2 cellular contexts compared by ENCODE assay signal in the genomic region with DNA sequence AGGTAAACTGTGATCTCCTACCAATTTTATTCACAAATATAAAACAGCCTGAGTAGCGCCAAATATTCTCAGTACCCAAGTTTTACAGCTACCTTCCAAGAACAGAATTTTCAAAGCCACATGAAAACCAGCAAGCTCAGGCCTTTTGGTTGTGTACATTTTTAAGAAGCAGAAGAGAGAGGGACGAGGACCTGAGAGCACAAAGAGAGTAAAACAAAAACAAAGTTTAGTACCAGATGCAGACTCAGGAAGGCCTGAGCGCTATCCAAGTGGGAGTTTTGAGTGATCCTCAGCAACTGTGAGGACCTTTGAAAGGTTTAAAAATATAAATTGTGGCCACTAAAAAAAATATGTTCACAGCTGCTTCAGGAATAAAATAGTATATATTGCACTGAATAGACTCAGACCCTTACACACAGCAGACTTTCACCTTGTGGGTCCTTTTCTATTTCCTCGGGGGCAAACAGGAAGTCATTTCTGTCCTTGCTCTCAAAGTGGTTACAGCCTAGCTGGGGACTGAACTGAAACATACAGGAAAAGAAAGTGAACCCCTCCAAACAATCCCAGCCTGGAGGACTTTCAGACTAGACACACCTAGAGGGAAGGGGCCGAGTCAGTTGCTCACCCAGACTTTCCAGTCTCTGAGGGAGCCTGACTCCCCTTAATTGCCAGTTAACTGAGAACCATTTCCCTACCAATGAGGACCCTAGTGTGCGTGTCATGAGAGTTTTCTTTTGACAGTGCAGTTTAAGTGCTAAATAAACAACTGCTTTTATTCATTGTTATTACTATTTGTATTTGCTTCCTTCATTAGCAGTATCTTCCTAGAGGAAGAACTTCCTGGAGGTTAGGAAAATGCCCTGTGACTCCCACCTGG.
TF ChIP-seq lines count a peak whose summit lies in the region.

No MANE protein-coding gene starts in this region.

TF ChIP-seq in SK-N-SH, 30 proteins besides CTCF, POLR2A, EP300 and RAD21 (continued from another document):
- TF ChIP-seq, protein P1, sequence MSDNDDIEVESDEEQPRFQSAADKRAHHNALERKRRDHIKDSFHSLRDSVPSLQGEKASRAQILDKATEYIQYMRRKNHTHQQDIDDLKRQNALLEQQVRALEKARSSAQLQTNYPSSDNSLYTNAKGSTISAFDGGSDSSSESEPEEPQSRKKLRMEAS (IDR thresholded peaks at IDR 0.05; ENCODE audit: low read depth): no peak
- TF ChIP-seq, protein P2, sequence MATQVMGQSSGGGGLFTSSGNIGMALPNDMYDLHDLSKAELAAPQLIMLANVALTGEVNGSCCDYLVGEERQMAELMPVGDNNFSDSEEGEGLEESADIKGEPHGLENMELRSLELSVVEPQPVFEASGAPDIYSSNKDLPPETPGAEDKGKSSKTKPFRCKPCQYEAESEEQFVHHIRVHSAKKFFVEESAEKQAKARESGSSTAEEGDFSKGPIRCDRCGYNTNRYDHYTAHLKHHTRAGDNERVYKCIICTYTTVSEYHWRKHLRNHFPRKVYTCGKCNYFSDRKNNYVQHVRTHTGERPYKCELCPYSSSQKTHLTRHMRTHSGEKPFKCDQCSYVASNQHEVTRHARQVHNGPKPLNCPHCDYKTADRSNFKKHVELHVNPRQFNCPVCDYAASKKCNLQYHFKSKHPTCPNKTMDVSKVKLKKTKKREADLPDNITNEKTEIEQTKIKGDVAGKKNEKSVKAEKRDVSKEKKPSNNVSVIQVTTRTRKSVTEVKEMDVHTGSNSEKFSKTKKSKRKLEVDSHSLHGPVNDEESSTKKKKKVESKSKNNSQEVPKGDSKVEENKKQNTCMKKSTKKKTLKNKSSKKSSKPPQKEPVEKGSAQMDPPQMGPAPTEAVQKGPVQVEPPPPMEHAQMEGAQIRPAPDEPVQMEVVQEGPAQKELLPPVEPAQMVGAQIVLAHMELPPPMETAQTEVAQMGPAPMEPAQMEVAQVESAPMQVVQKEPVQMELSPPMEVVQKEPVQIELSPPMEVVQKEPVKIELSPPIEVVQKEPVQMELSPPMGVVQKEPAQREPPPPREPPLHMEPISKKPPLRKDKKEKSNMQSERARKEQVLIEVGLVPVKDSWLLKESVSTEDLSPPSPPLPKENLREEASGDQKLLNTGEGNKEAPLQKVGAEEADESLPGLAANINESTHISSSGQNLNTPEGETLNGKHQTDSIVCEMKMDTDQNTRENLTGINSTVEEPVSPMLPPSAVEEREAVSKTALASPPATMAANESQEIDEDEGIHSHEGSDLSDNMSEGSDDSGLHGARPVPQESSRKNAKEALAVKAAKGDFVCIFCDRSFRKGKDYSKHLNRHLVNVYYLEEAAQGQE (IDR thresholded peaks at IDR 0.05; ENCODE audit: low read depth, low read length): no peak
- TF ChIP-seq SMC3 (IDR thresholded peaks at IDR 0.05; ENCODE audit: low read depth, low read length) (no peak), MXI1 (IDR thresholded peaks at IDR 0.05; ENCODE audit: low read depth, low read length) (no peak), RCOR1 (IDR thresholded peaks at IDR 0.05; ENCODE audit: low read length) (no peak), POLR2AphosphoS5 (IDR thresholded peaks at IDR 0.05; ENCODE audit: low read depth, low read length) (no peak)
- TF ChIP-seq, protein P3, sequence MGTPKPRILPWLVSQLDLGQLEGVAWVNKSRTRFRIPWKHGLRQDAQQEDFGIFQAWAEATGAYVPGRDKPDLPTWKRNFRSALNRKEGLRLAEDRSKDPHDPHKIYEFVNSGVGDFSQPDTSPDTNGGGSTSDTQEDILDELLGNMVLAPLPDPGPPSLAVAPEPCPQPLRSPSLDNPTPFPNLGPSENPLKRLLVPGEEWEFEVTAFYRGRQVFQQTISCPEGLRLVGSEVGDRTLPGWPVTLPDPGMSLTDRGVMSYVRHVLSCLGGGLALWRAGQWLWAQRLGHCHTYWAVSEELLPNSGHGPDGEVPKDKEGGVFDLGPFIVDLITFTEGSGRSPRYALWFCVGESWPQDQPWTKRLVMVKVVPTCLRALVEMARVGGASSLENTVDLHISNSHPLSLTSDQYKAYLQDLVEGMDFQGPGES (IDR thresholded peaks at IDR 0.05; ENCODE audit: low read depth, low read length): no peak

TF ChIP-seq in SK-N-SH treated with all-trans-retinoic acid at 6 μM for 48 hours, 23 proteins besides CTCF, POLR2A, EP300 and RAD21 (continued from another document):
- TF ChIP-seq, protein P4, sequence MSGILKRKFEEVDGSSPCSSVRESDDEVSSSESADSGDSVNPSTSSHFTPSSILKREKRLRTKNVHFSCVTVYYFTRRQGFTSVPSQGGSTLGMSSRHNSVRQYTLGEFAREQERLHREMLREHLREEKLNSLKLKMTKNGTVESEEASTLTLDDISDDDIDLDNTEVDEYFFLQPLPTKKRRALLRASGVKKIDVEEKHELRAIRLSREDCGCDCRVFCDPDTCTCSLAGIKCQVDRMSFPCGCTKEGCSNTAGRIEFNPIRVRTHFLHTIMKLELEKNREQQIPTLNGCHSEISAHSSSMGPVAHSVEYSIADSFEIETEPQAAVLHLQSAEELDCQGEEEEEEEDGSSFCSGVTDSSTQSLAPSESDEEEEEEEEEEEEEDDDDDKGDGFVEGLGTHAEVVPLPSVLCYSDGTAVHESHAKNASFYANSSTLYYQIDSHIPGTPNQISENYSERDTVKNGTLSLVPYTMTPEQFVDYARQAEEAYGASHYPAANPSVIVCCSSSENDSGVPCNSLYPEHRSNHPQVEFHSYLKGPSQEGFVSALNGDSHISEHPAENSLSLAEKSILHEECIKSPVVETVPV (CRISPR knock-in tag; IDR thresholded peaks at IDR 0.05): no peak
- TF ChIP-seq OSR1 (CRISPR knock-in tag; IDR thresholded peaks at IDR 0.05) (no peak), TCF4 (CRISPR knock-in tag; IDR thresholded peaks at IDR 0.05; ENCODE audit: borderline replicate concordance) (no peak), PPARA (CRISPR knock-in tag; IDR thresholded peaks at IDR 0.05; ENCODE audit: borderline replicate concordance) (no peak), ZFP30 (CRISPR knock-in tag; IDR thresholded peaks at IDR 0.05) (no peak), GLIS3 (CRISPR knock-in tag; IDR thresholded peaks at IDR 0.05) (no peak), CSDC2 (CRISPR knock-in tag; IDR thresholded peaks at IDR 0.05) (no peak), ZNF565 (CRISPR knock-in tag; conservative IDR thresholded peaks at IDR 0.05; ENCODE audit: low read depth) (no peak)
- TF ChIP-seq, protein P5, sequence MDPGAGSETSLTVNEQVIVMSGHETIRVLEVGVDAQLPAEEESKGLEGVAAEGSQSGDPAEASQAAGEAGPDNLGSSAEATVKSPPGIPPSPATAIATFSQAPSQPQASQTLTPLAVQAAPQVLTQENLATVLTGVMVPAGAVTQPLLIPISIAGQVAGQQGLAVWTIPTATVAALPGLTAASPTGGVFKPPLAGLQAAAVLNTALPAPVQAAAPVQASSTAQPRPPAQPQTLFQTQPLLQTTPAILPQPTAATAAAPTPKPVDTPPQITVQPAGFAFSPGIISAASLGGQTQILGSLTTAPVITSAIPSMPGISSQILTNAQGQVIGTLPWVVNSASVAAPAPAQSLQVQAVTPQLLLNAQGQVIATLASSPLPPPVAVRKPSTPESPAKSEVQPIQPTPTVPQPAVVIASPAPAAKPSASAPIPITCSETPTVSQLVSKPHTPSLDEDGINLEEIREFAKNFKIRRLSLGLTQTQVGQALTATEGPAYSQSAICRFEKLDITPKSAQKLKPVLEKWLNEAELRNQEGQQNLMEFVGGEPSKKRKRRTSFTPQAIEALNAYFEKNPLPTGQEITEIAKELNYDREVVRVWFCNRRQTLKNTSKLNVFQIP (CRISPR knock-in tag; IDR thresholded peaks at IDR 0.05; ENCODE audit: borderline replicate concordance, low read depth): no peak
